In the genomic region with DNA sequence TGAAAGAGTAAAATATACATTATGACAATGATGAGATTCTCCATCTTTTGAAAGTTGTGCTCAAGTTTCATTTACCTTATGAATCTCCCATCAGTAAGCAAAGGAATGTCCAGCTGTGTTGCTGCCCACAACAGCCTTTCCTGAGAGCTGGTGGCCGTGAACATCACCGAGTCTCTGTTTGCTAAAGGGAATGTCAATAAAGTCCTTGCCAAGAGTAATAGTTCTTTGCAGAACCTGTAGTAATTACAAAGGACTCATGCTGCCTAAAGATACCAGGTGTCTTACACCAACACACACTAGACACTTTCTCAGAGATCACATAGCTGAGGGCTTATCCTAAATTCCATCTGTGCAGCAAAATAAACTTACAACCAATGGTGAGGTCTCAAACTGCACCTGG, we compare ENCODE assay signal across 3 cellular contexts.
A peak's percentile ranks its signal among the peaks of the same experiment; 100 is the strongest.
TF ChIP-seq lines count a peak whose summit lies in the region.

No MANE protein-coding gene starts in this region.

TF ChIP-seq in K562, 482 proteins besides CTCF, POLR2A, EP300 and RAD21 (continues in another document):
- no peak for TF ChIP-seq TAF7 (tag; IDR thresholded peaks at IDR 0.05)
- no peak for TF ChIP-seq ZBTB8A (IDR thresholded peaks at IDR 0.05; ENCODE audit: partially characterized antibody)
- TF ChIP-seq CREM (IDR thresholded peaks at IDR 0.05; ENCODE audit: low read depth), result no peak
- TF ChIP-seq L3MBTL2 (IDR thresholded peaks at IDR 0.05), result no peak
- no peak for TF ChIP-seq CHCHD3 (CRISPR knock-in tag; IDR thresholded peaks at IDR 0.05)
- no peak for TF ChIP-seq SUPT5H (IDR thresholded peaks at IDR 0.05)
- no peak for TF ChIP-seq PTTG1 (tag; IDR thresholded peaks at IDR 0.05; ENCODE audit: low read depth)
- no peak for TF ChIP-seq ZNF740 (CRISPR knock-in tag; IDR thresholded peaks at IDR 0.05)
- TF ChIP-seq ZNF740 (tag; IDR thresholded peaks at IDR 0.05), result no peak
- no peak for TF ChIP-seq PURB (CRISPR knock-in tag; IDR thresholded peaks at IDR 0.05; ENCODE audit: low read depth)
- peak; percentile 43; the same call in 1 of the 2 replicates for TF ChIP-seq CBFA2T3 (IDR thresholded peaks at IDR 0.05)
- no peak for TF ChIP-seq RBFOX2 (IDR thresholded peaks at IDR 0.05; ENCODE audit: low read depth, low read length)
- peak; percentile 36; the same call in 1 of the 2 replicates for TF ChIP-seq TEAD4 (IDR thresholded peaks at IDR 0.05; ENCODE audit: low read length)
- TF ChIP-seq TEAD4 (CRISPR knock-in tag; IDR thresholded peaks at IDR 0.05; ENCODE audit: borderline replicate concordance), result no peak
- TF ChIP-seq CBFA2T2 (conservative IDR thresholded peaks at IDR 0.05), result 0 out of 2 replicates have a peak, but pooled peaks have one; percentile 18

TF ChIP-seq in liver, 16 proteins besides CTCF, POLR2A, EP300 and RAD21:
- no peak for TF ChIP-seq NR2F2 (IDR thresholded peaks at IDR 0.05)
- TF ChIP-seq GABPA (IDR thresholded peaks at IDR 0.05 in 1 of 2, conservative IDR thresholded peaks at IDR 0.05 in 1 of 2), result no peak
- TF ChIP-seq YY1 (IDR thresholded peaks at IDR 0.05), result peak; percentile 36
- TF ChIP-seq HNF4G (IDR thresholded peaks at IDR 0.05), result no peak
- TF ChIP-seq SP1 (IDR thresholded peaks at IDR 0.05), result peak; percentile 23
- TF ChIP-seq, protein P1, sequence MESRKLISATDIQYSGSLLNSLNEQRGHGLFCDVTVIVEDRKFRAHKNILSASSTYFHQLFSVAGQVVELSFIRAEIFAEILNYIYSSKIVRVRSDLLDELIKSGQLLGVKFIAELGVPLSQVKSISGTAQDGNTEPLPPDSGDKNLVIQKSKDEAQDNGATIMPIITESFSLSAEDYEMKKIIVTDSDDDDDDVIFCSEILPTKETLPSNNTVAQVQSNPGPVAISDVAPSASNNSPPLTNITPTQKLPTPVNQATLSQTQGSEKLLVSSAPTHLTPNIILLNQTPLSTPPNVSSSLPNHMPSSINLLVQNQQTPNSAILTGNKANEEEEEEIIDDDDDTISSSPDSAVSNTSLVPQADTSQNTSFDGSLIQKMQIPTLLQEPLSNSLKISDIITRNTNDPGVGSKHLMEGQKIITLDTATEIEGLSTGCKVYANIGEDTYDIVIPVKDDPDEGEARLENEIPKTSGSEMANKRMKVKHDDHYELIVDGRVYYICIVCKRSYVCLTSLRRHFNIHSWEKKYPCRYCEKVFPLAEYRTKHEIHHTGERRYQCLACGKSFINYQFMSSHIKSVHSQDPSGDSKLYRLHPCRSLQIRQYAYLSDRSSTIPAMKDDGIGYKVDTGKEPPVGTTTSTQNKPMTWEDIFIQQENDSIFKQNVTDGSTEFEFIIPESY (IDR thresholded peaks at IDR 0.05), result no peak
- peak; percentile 98 for TF ChIP-seq FOXA2 (IDR thresholded peaks at IDR 0.05)
- TF ChIP-seq, protein P2, sequence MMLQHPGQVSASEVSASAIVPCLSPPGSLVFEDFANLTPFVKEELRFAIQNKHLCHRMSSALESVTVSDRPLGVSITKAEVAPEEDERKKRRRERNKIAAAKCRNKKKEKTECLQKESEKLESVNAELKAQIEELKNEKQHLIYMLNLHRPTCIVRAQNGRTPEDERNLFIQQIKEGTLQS (IDR thresholded peaks at IDR 0.05), result no peak
- no peak for TF ChIP-seq JUND (IDR thresholded peaks at IDR 0.05)
- peak; percentile 92 for TF ChIP-seq FOXA1 (IDR thresholded peaks at IDR 0.05)
- TF ChIP-seq, protein P3, sequence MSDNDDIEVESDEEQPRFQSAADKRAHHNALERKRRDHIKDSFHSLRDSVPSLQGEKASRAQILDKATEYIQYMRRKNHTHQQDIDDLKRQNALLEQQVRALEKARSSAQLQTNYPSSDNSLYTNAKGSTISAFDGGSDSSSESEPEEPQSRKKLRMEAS (IDR thresholded peaks at IDR 0.05), result peak; percentile 15
- peak in 1 of 2 donors; percentile 41 for TF ChIP-seq HNF4A (conservative IDR thresholded peaks at IDR 0.05)
- no peak for TF ChIP-seq TAF1 (conservative IDR thresholded peaks at IDR 0.05)
- TF ChIP-seq REST (IDR thresholded peaks at IDR 0.05), result no peak
- TF ChIP-seq EGR1 (IDR thresholded peaks at IDR 0.05; ENCODE audit: low read depth in 2 of 2), result no peak
- peak in 1 of 2 donors; percentile 68 for TF ChIP-seq RXRA (IDR thresholded peaks at IDR 0.05)

TF ChIP-seq in WTC11, 78 proteins besides CTCF, POLR2A, EP300 and RAD21:
- TF ChIP-seq TP53 (CRISPR knock-in tag; IDR thresholded peaks at IDR 0.05), result no peak
- no peak for TF ChIP-seq ZSCAN18 (CRISPR knock-in tag; IDR thresholded peaks at IDR 0.05)
